In genomic region chr9:109101202-109101595, GRCh38 we compare ENCODE assay signal across 12 cellular contexts. TPM values are rescaled to one million over a fixed set of nuclear protein-coding genes. Genes with fewer than 3 reads are reported as not detected.
A peak's percentile ranks its signal among the peaks of the same experiment; 100 is the strongest.
DNase-seq lines count a peak whose midpoint lies in the region; ATAC-seq and TF ChIP-seq lines count a peak whose summit lies in the region.
"Had no signal": no experiment of that assay in that cellular context is flagged by ENCODE, and none has a peak within 500 bp of the region (broad histone marks: within the 10 kb centered on the region; RNA-seq: fewer than 3 reads in every experiment).

No MANE protein-coding gene starts in this region.

- H3K27ac ChIP-seq in BLaER1 (peak overlapping the region; percentile 68), KMS-11 (peak overlapping the region; percentile 66; the same call in 1 of the 2 replicates), breast epithelium (peak overlapping the region; percentile 45 to 56), osteoblast (ENCODE audit: low read depth, low read length) (no peak overlapping the region), A673 (ENCODE audit: low read depth, low read length, poor library complexity, severe bottlenecking) (no peak overlapping the region)

- H4K20me1 ChIP-seq in BLaER1 (peaks cover 45% of the 10 kb centered on the region), KMS-11 (ENCODE audit: insufficient read depth) (peaks cover 17% of the 10 kb centered on the region), osteoblast (ENCODE audit: insufficient read depth, low read length) (peaks cover 29% of the 10 kb centered on the region)

- H3K4me3 ChIP-seq in BLaER1 (no peak overlapping the region), KMS-11 (IDR thresholded peaks at IDR 0.05; ENCODE audit: insufficient read depth, low read depth, low read length) (no peak overlapping the region), breast epithelium (no peak overlapping the region), osteoblast (ENCODE audit: insufficient read depth, low read length) (no peak overlapping the region), A673 (ENCODE audit: low read depth, low read length, poor library complexity, severe bottlenecking) (no peak overlapping the region)
- H3K4me3 ChIP-seq: GM23248 had no signal

- TF ChIP-seq CTCF in KMS-11 (conservative IDR thresholded peaks at IDR 0.05; ENCODE audit: low read depth, low read length) (no peak), breast epithelium (IDR thresholded peaks at IDR 0.05) (no peak), osteoblast (IDR thresholded peaks at IDR 0.05; ENCODE audit: extremely low read depth, low read depth, low read length) (no peak), A673 (conservative IDR thresholded peaks at IDR 0.05; ENCODE audit: low read depth, low read length) (no peak)

- CTCF ChIA-PET in A673 (lab: Charles Lee), result no interaction called here

- DNase-seq in breast epithelium (ENCODE audit: low spot score in 2 of 2), result no peak
- DNase-seq in osteoblast (ENCODE audit: insufficient read length, low spot score, missing footprints), result no peak
- no peak for DNase-seq in A673 (ENCODE audit: low spot score)
- DNase-seq in DMS153 (lab: John Stamatoyannopoulos, UW), result no peak
- DNase-seq: activated gamma-delta T cell, NCI-H774, T-helper 9 cell had no signal

- ATAC-seq in GM19328 (IDR thresholded peaks at IDR 0.05; ENCODE audit: unreplicated experiment), result no peak
- ATAC-seq in GM18519 (IDR thresholded peaks at IDR 0.05; ENCODE audit: low FRiP score, unreplicated experiment), result no peak

- peaks cover 47% of the 10 kb centered on the region for H3K4me1 ChIP-seq in BLaER1
- H3K4me1 ChIP-seq in KMS-11 (ENCODE audit: low read depth, poor library complexity, severe bottlenecking), result peaks cover 69% of the 10 kb centered on the region
- peaks cover 15 to 28% of the 10 kb centered on the region in 2 donors for H3K4me1 ChIP-seq in breast epithelium
- H3K4me1 ChIP-seq in osteoblast (ENCODE audit: insufficient read depth, low read length), result peaks cover 41% of the 10 kb centered on the region
- H3K4me1 ChIP-seq in A673 (ENCODE audit: insufficient read depth, low read length, poor library complexity, severe bottlenecking), result peaks cover 21% of the 10 kb centered on the region

- no peaks in the 10 kb centered on the region for H3K27me3 ChIP-seq in BLaER1
- H3K27me3 ChIP-seq in KMS-11 (ENCODE audit: insufficient read depth, low read depth), result no peaks in the 10 kb centered on the region
- H3K27me3 ChIP-seq in breast epithelium, result no peaks in the 10 kb centered on the region
- H3K27me3 ChIP-seq in osteoblast (ENCODE audit: insufficient read depth, low read length), result no peaks in the 10 kb centered on the region
- H3K27me3 ChIP-seq in A673 (replicated peaks; ENCODE audit: insufficient read depth, low read depth, low read length, poor library complexity), result no peaks in the 10 kb centered on the region

- H3K9me3 ChIP-seq in BLaER1 (peaks cover 34% of the 10 kb centered on the region), breast epithelium (no peaks in the 10 kb centered on the region), osteoblast (ENCODE audit: low read depth, low read length) (no peaks in the 10 kb centered on the region), A673 (ENCODE audit: low read depth, low read length, poor library complexity, severe bottlenecking) (peaks cover 3% of the 10 kb centered on the region)

- peaks cover 79% of the 10 kb centered on the region for H3K36me3 ChIP-seq in BLaER1
- H3K36me3 ChIP-seq in KMS-11 (ENCODE audit: insufficient read depth), result no peaks in the 10 kb centered on the region
- no peaks in the 10 kb centered on the region for H3K36me3 ChIP-seq in breast epithelium
- peaks cover 12% of the 10 kb centered on the region for H3K36me3 ChIP-seq in osteoblast (ENCODE audit: insufficient read depth, low read length)
- H3K36me3 ChIP-seq in A673 (ENCODE audit: insufficient read depth, low read length, poor library complexity, severe bottlenecking), result peaks cover 25% of the 10 kb centered on the region

- no peak overlapping the region for H3K9ac ChIP-seq in BLaER1
- H3K9ac ChIP-seq in KMS-11, result no peak overlapping the region; the same call in 1 of the 2 replicates
- H3K9ac ChIP-seq: GM23248 had no signal

- no TSS peak for BruUV-seq in A673 (replicated peaks; lab: Mats Ljungman, UMichigan)

- POLR2A ChIA-PET in A673 (lab: Charles Lee; ENCODE audit: low non-redundant PET), result no interaction called here

- intact Hi-C loops in breast epithelium (cut with DNase I; ENCODE audit: low total_unique reads) (no loop called here), A673 (cut with micrococcal nuclease; ENCODE audit: unreplicated experiment) (no loop called here)

- peak overlapping the region; percentile 56 for H3K4me2 ChIP-seq in BLaER1
- peak overlapping the region; percentile 62 for H3K4me2 ChIP-seq in KMS-11
- H3K4me2 ChIP-seq in osteoblast (ENCODE audit: insufficient read depth, low read length), result peak overlapping the region; percentile 40

- H3K79me2 ChIP-seq in KMS-11 (ENCODE audit: insufficient read depth, low read depth) (peaks cover 56% of the 10 kb centered on the region), osteoblast (ENCODE audit: insufficient read depth, low read length) (peaks cover 85% of the 10 kb centered on the region)

- no peak for TF ChIP-seq POLR2A in breast epithelium (IDR thresholded peaks at IDR 0.05)

- H2AFZ ChIP-seq in KMS-11 (ENCODE audit: low read depth) (no peak overlapping the region), osteoblast (ENCODE audit: low read length) (no peak overlapping the region)
- H2AFZ ChIP-seq: GM23248 had no signal

RNA-seq across cellular contexts. Expression of gene TMEM245, which starts 18.5 kb away (rescaled TPM):
- 10 to 100 TPM; 47.5 to 95.7 (median 74.9) TPM for total RNA-seq in breast epithelium
- 45.2 and 46.9 TPM in 2 replicates for total RNA-seq in osteoblast
- total RNA-seq in A673 (2021), result 57.1 and 59.8 TPM in 2 replicates

Comparison
In these comparisons a context has a peak if more than half of its experiments do, and no peak if none do; other contexts are left out.
1. H3K27ac ChIP-seq: peak in BLaER1 (single experiment), KMS-11 (single experiment) and breast epithelium (2 of 2); none in osteoblast (single experiment) and A673 (single experiment).
2. Peak in every context shown above with its lines, with median percentiles within 50 percentile points of each other: H3K4me2 ChIP-seq.